In genomic region chr5:44048268-44048984, GRCh38 we compare ENCODE assay signal across 22 cellular contexts.
A peak's percentile ranks its signal among the peaks of the same experiment; 100 is the strongest.
DNase-seq lines count a peak whose midpoint lies in the region; ATAC-seq and TF ChIP-seq lines count a peak whose summit lies in the region.
"Had no signal": no experiment of that assay in that cellular context is flagged by ENCODE, and none has a peak within 500 bp of the region (broad histone marks: within the 10 kb centered on the region; RNA-seq: fewer than 3 reads in every experiment).

No MANE protein-coding gene starts in this region.

- peak; percentile 48 for DNase-seq in BJ (ENCODE audit: low read depth)
- no peak for DNase-seq in GDM1 (lab: John Stamatoyannopoulos, UW)
- DNase-seq in CD4-positive, alpha-beta memory T cell: no peak
- DNase-seq: activated CD4-positive, alpha-beta T cell treated with anti-CD3 and anti-CD28 coated beads, Interleukin-2, amount 50 U/mL, for 1 hour; body of pancreas; Caco-2; cortex of kidney; midbrain; NCI-H2107; NCI-H69; OCI-M1; right cardiac atrium; stimulated activated CD4-positive, alpha-beta T cell treated with anti-CD3 and anti-CD28 coated beads, Interleukin-1b, Interleukin-23, amount 100 ng/mL, for 48 hours; T-helper 9 cell had no signal

- no peak for TF ChIP-seq CTCF in BJ (IDR thresholded peaks at IDR 0.05; ENCODE audit: insufficient read depth, low read depth, low read length)

- no peaks in the 10 kb centered on the region for H3K36me3 Mint-ChIP-seq in CD4-positive, alpha-beta memory T cell

- ATAC-seq in GM19397 (IDR thresholded peaks at IDR 0.05; ENCODE audit: unreplicated experiment) (peak; percentile 65), HG03354 (IDR thresholded peaks at IDR 0.05; ENCODE audit: poor library complexity, severe bottlenecking, unreplicated experiment) (peak; percentile 69), GM21447 (IDR thresholded peaks at IDR 0.05; ENCODE audit: unreplicated experiment) (no peak), HG02885 (IDR thresholded peaks at IDR 0.05; ENCODE audit: poor library complexity, unreplicated experiment) (no peak)
- ATAC-seq: body of pancreas, right cardiac atrium had no signal

- no peaks in the 10 kb centered on the region for H3K36me3 ChIP-seq in BJ (ENCODE audit: control insufficient read depth, insufficient read depth, low read length)
- H3K36me3 ChIP-seq in iPS-18a (ENCODE audit: control insufficient read depth, low read depth, low read length): no peaks in the 10 kb centered on the region
- no peaks in the 10 kb centered on the region for H3K36me3 ChIP-seq in CD4-positive, alpha-beta memory T cell (ENCODE audit: insufficient read depth, low read length)
- H3K36me3 ChIP-seq: SJSA1 had no signal

- H3K27me3 ChIP-seq in BJ (ENCODE audit: control insufficient read depth, insufficient read depth, low read length): no peaks in the 10 kb centered on the region
- no peaks in the 10 kb centered on the region for H3K27me3 ChIP-seq in iPS-18a (ENCODE audit: control insufficient read depth, insufficient read depth, low read length)
- H3K27me3 ChIP-seq in CD4-positive, alpha-beta memory T cell (ENCODE audit: insufficient read depth, low read length): no peaks in the 10 kb centered on the region
- H3K27me3 ChIP-seq: body of pancreas, SJSA1 had no signal

- no peak overlapping the region for H3K4me3 ChIP-seq in BJ (ENCODE audit: low read depth, low read length)
- H3K4me3 ChIP-seq in iPS-18a (ENCODE audit: low read length): peak overlapping the region; percentile 38
- H3K4me3 ChIP-seq in CD4-positive, alpha-beta memory T cell (ENCODE audit: low read length in 2 of 2): no peak overlapping the region
- H3K4me3 ChIP-seq: body of pancreas, SJSA1 had no signal

- intact Hi-C loops in CD4-positive, alpha-beta memory T cell (cut with micrococcal nuclease): no loop called here

- no peaks in the 10 kb centered on the region for H3K27me3 Mint-ChIP-seq in CD4-positive, alpha-beta memory T cell
- H3K27me3 Mint-ChIP-seq: activated naive CD4-positive, alpha-beta T cell treated with anti-CD3 and anti-CD28 coated beads, Interleukin-2, amount 50 U/mL, for 24 hours had no signal

- H3K4me1 ChIP-seq in iPS-18a (ENCODE audit: control insufficient read depth, low read depth, low read length): peaks cover 16% of the 10 kb centered on the region
- H3K4me1 ChIP-seq in CD4-positive, alpha-beta memory T cell (ENCODE audit: insufficient read depth, low read length): no peaks in the 10 kb centered on the region
- H3K4me1 ChIP-seq: Caco-2, SJSA1 had no signal

- H3K4me3 Mint-ChIP-seq in CD4-positive, alpha-beta memory T cell: no peak overlapping the region
- H3K4me3 Mint-ChIP-seq: activated naive CD4-positive, alpha-beta T cell treated with anti-CD3 and anti-CD28 coated beads, Interleukin-2, amount 50 U/mL, for 24 hours had no signal

- peaks cover 2 to 17% (median 6%) of the 10 kb centered on the region in 8 donors for H3K9me3 Mint-ChIP-seq in CD4-positive, alpha-beta memory T cell

- no peak overlapping the region for H3K27ac ChIP-seq in iPS-18a (ENCODE audit: low read length)
- no peak overlapping the region for H3K27ac ChIP-seq in CD4-positive, alpha-beta memory T cell (ENCODE audit: low read depth, low read length)
- H3K27ac ChIP-seq: body of pancreas, epithelial cell of prostate, SJSA1 had no signal

- H3K27ac Mint-ChIP-seq in CD4-positive, alpha-beta memory T cell: no peak overlapping the region
- H3K27ac Mint-ChIP-seq: activated naive CD4-positive, alpha-beta T cell treated with anti-CD3 and anti-CD28 coated beads, Interleukin-2, amount 50 U/mL, for 24 hours had no signal

- H3K4me1 Mint-ChIP-seq in CD4-positive, alpha-beta memory T cell: no peaks in the 10 kb centered on the region
- H3K4me1 Mint-ChIP-seq: activated naive CD4-positive, alpha-beta T cell treated with anti-CD3 and anti-CD28 coated beads, Interleukin-2, amount 50 U/mL, for 24 hours had no signal

- H3K9ac ChIP-seq in iPS-18a (ENCODE audit: low read length): no peak overlapping the region

- CTCF ChIA-PET in BJ (lab: Yijun Ruan, JAX): interaction anchor here (0.7 kb wide), 1 partner anchor 290 kb away, joined by 4 read pairs; no protein-coding TSS in a partner anchor
- CTCF ChIA-PET in CD4-positive, alpha-beta memory T cell (lab: Charles Lee; ENCODE audit: partially characterized antibody): no interaction called here

- H3K9me3 ChIP-seq in iPS-18a (ENCODE audit: control insufficient read depth, low read depth, low read length): no peaks in the 10 kb centered on the region
- H3K9me3 ChIP-seq in CD4-positive, alpha-beta memory T cell (ENCODE audit: control insufficient read depth in 1 of 2, low read length in 2 of 2): no peaks in the 10 kb centered on the region
- H3K9me3 ChIP-seq: body of pancreas, Caco-2, SJSA1 had no signal

- POLR2A ChIA-PET in BJ (lab: Charles Lee): no interaction called here
- POLR2A ChIA-PET in CD4-positive, alpha-beta memory T cell (lab: Charles Lee; ENCODE audit: partially characterized antibody): no interaction called here

Comparison
In these comparisons a context has a peak if more than half of its experiments do, and no peak if none do; other contexts are left out.
1. ATAC-seq: peak in GM19397 (single experiment) and HG03354 (single experiment); none in GM21447 (single experiment) and HG02885 (single experiment).